11 cellular contexts compared by ENCODE assay signal in the genomic region with DNA sequence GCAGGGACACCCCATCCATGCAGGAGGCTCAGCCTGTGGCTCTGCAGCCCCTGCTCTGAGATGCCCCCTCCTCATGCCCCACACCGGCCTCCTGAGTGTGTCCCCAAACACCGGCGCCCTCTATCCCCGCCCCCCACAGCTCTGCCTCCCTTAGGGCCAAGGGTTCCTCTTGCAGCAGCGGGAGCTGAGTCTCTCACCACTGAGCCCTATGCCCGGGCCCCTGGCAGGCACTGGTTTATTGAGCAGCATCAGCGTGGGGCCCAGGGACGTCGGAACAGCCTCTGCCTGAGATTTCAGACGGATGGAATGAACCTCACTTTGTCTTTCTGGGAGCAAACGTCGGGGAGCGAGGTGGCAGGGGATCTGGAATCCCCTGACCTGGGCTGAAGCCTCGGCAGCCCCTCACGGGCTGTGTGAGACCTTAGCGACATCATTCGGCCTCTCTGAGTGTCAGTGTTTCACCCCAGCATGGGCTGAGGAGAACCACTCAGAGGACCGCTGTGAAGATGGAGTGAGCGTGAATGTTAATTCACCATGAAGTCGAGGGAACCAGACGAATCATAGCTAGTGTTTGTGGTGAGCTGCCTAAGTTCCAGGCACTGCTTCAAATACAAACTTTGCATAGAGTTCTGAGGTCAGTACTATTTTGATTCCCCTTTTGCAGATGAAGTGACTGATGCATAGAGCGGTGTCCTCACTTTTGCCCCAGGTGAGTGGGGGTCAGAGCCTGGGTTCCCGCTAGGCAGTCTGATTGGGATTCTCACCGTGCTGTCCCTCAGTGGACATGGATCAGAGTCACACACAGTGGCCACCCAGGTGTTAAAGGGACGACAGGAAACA. TPM values are rescaled to one million over a fixed set of nuclear protein-coding genes. Genes with fewer than 3 reads are reported as not detected.
DNase-seq lines count a peak whose midpoint lies in the region; ATAC-seq and TF ChIP-seq lines count a peak whose summit lies in the region.
"Had no signal": no experiment of that assay in that cellular context is flagged by ENCODE, and none has a peak within 500 bp of the region (broad histone marks: within the 10 kb centered on the region; RNA-seq: fewer than 3 reads in every experiment).

No MANE protein-coding gene starts in this region.

- peaks cover 4% of the 10 kb centered on the region for H3K4me1 ChIP-seq in CD8-positive, alpha-beta T cell (ENCODE audit: insufficient read depth, low read length)

- peaks cover 4% of the 10 kb centered on the region for H3K27me3 ChIP-seq in CD8-positive, alpha-beta T cell (ENCODE audit: insufficient read depth, low read length)
- H3K27me3 ChIP-seq: ovary had no signal

- POLR2A ChIA-PET in CD8-positive, alpha-beta T cell (lab: Charles Lee) = no interaction called here

- H3K27me3 Mint-ChIP-seq in CD8-positive, alpha-beta T cell (ENCODE audit: low read depth) = peaks cover 30% of the 10 kb centered on the region
- H3K27me3 Mint-ChIP-seq in T-helper 17 cell = peaks cover 64% of the 10 kb centered on the region
- H3K27me3 Mint-ChIP-seq in type B pancreatic cell = peaks cover 46% of the 10 kb centered on the region

- peaks cover 12% of the 10 kb centered on the region for H3K4me1 Mint-ChIP-seq in CD8-positive, alpha-beta T cell (ENCODE audit: low read depth)
- H3K4me1 Mint-ChIP-seq in T-helper 17 cell (peaks cover 7% of the 10 kb centered on the region), type B pancreatic cell (ENCODE audit: unreplicated experiment) (peaks cover 9% of the 10 kb centered on the region)

- DNase-seq in CD8-positive, alpha-beta T cell = no peak
- DNase-seq in GM19240 (ENCODE audit: insufficient read length, low spot score) = peak; percentile 45
- no peak for DNase-seq in T-helper 17 cell
- DNase-seq in stimulated activated CD4-positive, alpha-beta T cell treated with anti-CD3 and anti-CD28 coated beads, Interleukin-12 subunit alpha, Interleukin-12 subunit beta, amount 100 ng/mL, for 4 hours = no peak
- DNase-seq in head of caudate nucleus = no peak
- no peak for DNase-seq in stimulated activated CD4-positive, alpha-beta T cell treated with anti-CD3 and anti-CD28 coated beads, Interleukin-4, amount 100 ng/mL, for 4 hours
- DNase-seq in type B pancreatic cell (ENCODE audit: extremely low spot score, unreplicated experiment) = no peak
- DNase-seq: NCI-H187 treated with DMSO at 0.1 percent for 48 hours, ovary had no signal

- no peaks in the 10 kb centered on the region for H3K36me3 Mint-ChIP-seq in CD8-positive, alpha-beta T cell
- H3K36me3 Mint-ChIP-seq in T-helper 17 cell (ENCODE audit: low read depth) (peaks cover 2% of the 10 kb centered on the region), type B pancreatic cell (no peaks in the 10 kb centered on the region)

- intact Hi-C loops in CD8-positive, alpha-beta T cell (cut with DNase I, micrococcal nuclease) = no loop called here
- intact Hi-C loops in head of caudate nucleus (cut with DNase I) = no loop called here

- H3K4me3 ChIP-seq in CD8-positive, alpha-beta T cell (ENCODE audit: low read depth, low read length) = no peak overlapping the region
- H3K4me3 ChIP-seq: ovary had no signal

- H3K4me3 Mint-ChIP-seq in CD8-positive, alpha-beta T cell = no peak overlapping the region
- H3K4me3 Mint-ChIP-seq in T-helper 17 cell (no peak overlapping the region), type B pancreatic cell (no peak overlapping the region)

- peak; percentile 23 for ATAC-seq in CD8-positive, alpha-beta T cell
- peak; percentile 37 for ATAC-seq in HG02970 (IDR thresholded peaks at IDR 0.05; ENCODE audit: low FRiP score, unreplicated experiment)
- ATAC-seq in T-helper 17 cell = peak; percentile 62
- ATAC-seq: HCT116 had no signal

- TF ChIP-seq CTCF in CD8-positive, alpha-beta T cell (IDR thresholded peaks at IDR 0.05) = no peak
- TF ChIP-seq CTCF in type B pancreatic cell (conservative IDR thresholded peaks at IDR 0.05) = no peak

- H3K27ac Mint-ChIP-seq in CD8-positive, alpha-beta T cell = no peak overlapping the region
- H3K27ac Mint-ChIP-seq in T-helper 17 cell (peak overlapping the region; percentile 72), type B pancreatic cell (no peak overlapping the region)

- no peaks in the 10 kb centered on the region for H3K9me3 Mint-ChIP-seq in CD8-positive, alpha-beta T cell
- H3K9me3 Mint-ChIP-seq in type B pancreatic cell = no peaks in the 10 kb centered on the region

- H3K27ac ChIP-seq in CD8-positive, alpha-beta T cell (ENCODE audit: low read depth, low read length) = no peak overlapping the region
- H3K27ac ChIP-seq: ovary had no signal

- H3K9me3 ChIP-seq in CD8-positive, alpha-beta T cell (ENCODE audit: low read length) = no peaks in the 10 kb centered on the region
- no peaks in the 10 kb centered on the region for H3K9me3 ChIP-seq in T-helper 17 cell (ENCODE audit: control insufficient read depth, low read length, poor library complexity, severe bottlenecking)
- H3K9me3 ChIP-seq: ovary had no signal

- CTCF ChIA-PET in CD8-positive, alpha-beta T cell (lab: Charles Lee) = interaction anchor here (1.0 kb wide), 1 partner anchor 39 kb away, joined by 3 read pairs; no protein-coding TSS in a partner anchor

- H3K36me3 ChIP-seq in CD8-positive, alpha-beta T cell (ENCODE audit: insufficient read depth, low read length) = no peaks in the 10 kb centered on the region
- H3K36me3 ChIP-seq: ovary had no signal

RNA-seq across cellular contexts. Expression of a gene that starts 5.3 kb away (rescaled TPM):
- total RNA-seq in CD8-positive, alpha-beta T cell = 1 to 10 TPM; 2.3 to 3.5 TPM
- total RNA-seq in T-helper 17 cell (1 to 10 TPM; 4.6 to 7.2 TPM), type B pancreatic cell (ENCODE audit: low replicate concordance) (3.1 and 4.9 TPM in 2 replicates)

RNA-seq across cellular contexts. Expression of a gene that starts 43.2 kb away (rescaled TPM):
- 10 to 100 TPM; 56.0 to 56.2 TPM for total RNA-seq in CD8-positive, alpha-beta T cell
- 10 to 100 TPM; 32.5 to 40.1 TPM for total RNA-seq in T-helper 17 cell
- 34.8 and 41.4 TPM in 2 replicates for total RNA-seq in type B pancreatic cell (ENCODE audit: low replicate concordance)

RNA-seq across cellular contexts. Expression of a gene that starts 43.3 kb away (rescaled TPM):
- total RNA-seq in CD8-positive, alpha-beta T cell = 100 to 1,000 TPM; 876 to 878 TPM
- total RNA-seq in T-helper 17 cell = 100 to 1,000 TPM; 526 to 533 TPM
- 524 and 674 TPM in 2 replicates for total RNA-seq in type B pancreatic cell (ENCODE audit: low replicate concordance)
